In genomic region chr3:12638105-12638504, GRCh38 we compare ENCODE assay signal across 16 cellular contexts. TPM values are rescaled to one million over a fixed set of nuclear protein-coding genes. Genes with fewer than 3 reads are reported as not detected.
DNase-seq lines count a peak whose midpoint lies in the region; ATAC-seq and TF ChIP-seq lines count a peak whose summit lies in the region.
"Had no signal": no experiment of that assay in that cellular context is flagged by ENCODE, and none has a peak within 500 bp of the region (broad histone marks: within the 10 kb centered on the region; RNA-seq: fewer than 3 reads in every experiment).

No MANE protein-coding gene starts in this region.

- peak overlapping the region; percentile 51 for H3K27ac Mint-ChIP-seq in T-helper 17 cell

- peak; percentile 11 for DNase-seq in NCI-H82 (lab: John Stamatoyannopoulos, UW)
- no peak for DNase-seq in NCI-H82 treated with DMSO at 0.1 percent for 48 hours (lab: John Stamatoyannopoulos, UW; ENCODE audit: unreplicated experiment)
- DNase-seq in T-helper 17 cell = no peak
- DNase-seq in foreskin fibroblast = peak; percentile 26 to 68
- DNase-seq in psoas muscle = no peak
- no peak for DNase-seq in KBM-7
- DNase-seq in NCI-H510A (lab: John Stamatoyannopoulos, UW) = no peak
- DNase-seq: activated CD8-positive, alpha-beta memory T cell treated with anti-CD3 and anti-CD28 coated beads for 24 hours; activated naive CD4-positive, alpha-beta T cell treated with anti-CD3 and anti-CD28 coated beads, Interleukin-2, amount 50 U/mL, for 16 hours; Calu3; NCI-H345; spleen; T1000; tibial artery had no signal

- H3K4me3 ChIP-seq in foreskin fibroblast (ENCODE audit: low read depth in 1 of 2, low read length in 2 of 2) (no peak overlapping the region), psoas muscle (no peak overlapping the region)
- H3K4me3 ChIP-seq: A549, spleen, tibial artery had no signal

- H3K4me1 ChIP-seq in psoas muscle = peaks cover 24% of the 10 kb centered on the region

- 6 to 13% (median 6%) methylated on average over 1 of the region's 1 CpG for WGBS in psoas muscle, 3 donors

- no peak overlapping the region for H3K4me3 Mint-ChIP-seq in T-helper 17 cell

- no peaks in the 10 kb centered on the region for H3K27me3 ChIP-seq in psoas muscle (ENCODE audit: insufficient read depth in 3 of 3, low read length in 2 of 3)
- H3K27me3 ChIP-seq: spleen, tibial artery had no signal

- peaks cover 5% of the 10 kb centered on the region for H3K36me3 Mint-ChIP-seq in T-helper 17 cell (ENCODE audit: low read depth)

- H3K4me1 Mint-ChIP-seq in T-helper 17 cell = peaks cover 25% of the 10 kb centered on the region

- no peak for TF ChIP-seq CTCF in foreskin fibroblast (IDR thresholded peaks at IDR 0.05; ENCODE audit: low read depth, low read length)
- TF ChIP-seq CTCF in psoas muscle (IDR thresholded peaks at IDR 0.05) = no peak

- no peak for ATAC-seq in T-helper 17 cell
- ATAC-seq in psoas muscle = peak; percentile 42 to 72 (median 61)
- no peak for ATAC-seq in GM18498 (IDR thresholded peaks at IDR 0.05; ENCODE audit: unreplicated experiment)

- in situ Hi-C loops in KBM-7 (cut with MboI; ENCODE audit: low pct_unique_long_range_greater_than_20kb, low sequenced_read_pairs) = no loop called here

- peak overlapping the region; percentile 57 for H3K27ac ChIP-seq in psoas muscle
- H3K27ac ChIP-seq: A549, spleen had no signal

- H3K36me3 ChIP-seq in psoas muscle (ENCODE audit: insufficient read depth in 1 of 2, low read depth in 1 of 2) = peaks cover 0 to 7% of the 10 kb centered on the region in 2 donors
- H3K36me3 ChIP-seq: tibial artery had no signal

- no peaks in the 10 kb centered on the region for H3K9me3 ChIP-seq in T-helper 17 cell (ENCODE audit: control insufficient read depth, low read length, poor library complexity, severe bottlenecking)
- H3K9me3 ChIP-seq in psoas muscle = no peaks in the 10 kb centered on the region
- H3K9me3 ChIP-seq: A549, tibial artery had no signal

- intact Hi-C loops in psoas muscle (cut with DNase I) = no loop called here

- no peaks in the 10 kb centered on the region for H3K27me3 Mint-ChIP-seq in T-helper 17 cell

RNA-seq across cellular contexts. Expression of gene RAF1, which starts 25.8 kb away (rescaled TPM):
- total RNA-seq in T-helper 17 cell = 100 to 1,000 TPM; 115 to 123 TPM
- total RNA-seq in psoas muscle = 100 to 1,000 TPM; 109 to 221 (median 160) TPM
- polyA plus RNA-seq in psoas muscle = 100 to 1,000 TPM in 2 of 3 donors, 10 to 100 TPM in 1; 87.2 to 391 (median 132) TPM

Comparison
In these comparisons a context has a peak if more than half of its experiments do, and no peak if none do; other contexts are left out.
1. DNase-seq: peak in NCI-H82 (single experiment) and foreskin fibroblast (2 of 2); none in NCI-H82 treated with DMSO at 0.1 percent for 48 hours (single experiment), T-helper 17 cell (0 of 3), psoas muscle (0 of 2), KBM-7 (single experiment) and NCI-H510A (single experiment).
2. ATAC-seq: peak in psoas muscle (4 of 4); none in T-helper 17 cell (single experiment) and GM18498 (single experiment).